ENCODE assay signal across 13 cellular contexts in the genomic region with DNA sequence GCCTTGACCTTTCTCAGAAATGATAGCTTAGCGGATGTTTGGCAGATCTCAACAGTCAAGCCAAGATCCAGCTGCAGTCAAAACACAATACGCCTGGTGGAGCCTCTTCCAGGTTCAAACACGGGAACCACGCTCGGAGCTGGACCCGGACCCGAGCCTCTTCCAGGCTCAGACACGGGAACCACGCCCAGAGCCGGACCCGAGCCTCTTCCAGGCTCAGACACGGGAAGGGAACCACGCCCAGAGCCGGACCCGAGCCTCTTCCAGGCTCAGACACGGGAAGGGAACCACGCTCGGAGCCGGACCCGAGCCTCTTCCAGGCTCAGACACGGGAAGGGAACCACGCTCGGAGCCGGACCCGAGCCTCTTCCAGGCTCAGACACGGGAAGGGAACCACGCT. TPM values are rescaled to one million over a fixed set of nuclear protein-coding genes. Genes with fewer than 3 reads are reported as not detected.
DNase-seq lines count a peak whose midpoint lies in the region; ATAC-seq, FAIRE-seq and TF ChIP-seq lines count a peak whose summit lies in the region.
"Not testable (repeated sequence)": the region's sequence is repeated elsewhere in the genome, so short reads cannot be mapped to it uniquely, and the experiment has no call there.
"Had no signal": no experiment of that assay in that cellular context is flagged by ENCODE, and none has a peak within 500 bp of the region (broad histone marks: within the 10 kb centered on the region; RNA-seq: fewer than 3 reads in every experiment).

No MANE protein-coding gene starts in this region.

- FAIRE-seq in K562 (lab: Jason Lieb, UNC); HepG2 (lab: Jason Lieb, UNC): not testable (repeated sequence)

- BruUV-seq in K562 (replicated peaks; lab: Mats Ljungman, UMichigan); HepG2 (replicated peaks; lab: Mats Ljungman, UMichigan): not testable (repeated sequence)

- DNase-seq in K562 (ENCODE audit: extremely low read depth in 1 of 4, low spot score in 3 of 4); endothelial cell (ENCODE audit: low spot score); HepG2 (ENCODE audit: low spot score): not testable (repeated sequence)
- peak; percentile 1 to 37 (median 28) for DNase-seq in right cardiac atrium

- H3K9me1 ChIP-seq in K562 (ENCODE audit: control insufficient read depth, insufficient read depth, low read length) = not testable (repeated sequence)

- H3K9ac ChIP-seq in K562 (ENCODE audit: insufficient read depth in 1 of 2, low read depth in 2 of 2, low read length in 2 of 2); HepG2 (ENCODE audit: insufficient read depth, low read depth, low read length): not testable (repeated sequence)

- not testable (repeated sequence) for H4K20me1 ChIP-seq in K562 (replicated peaks; ENCODE audit: control insufficient read depth, insufficient read depth, low read length); HepG2 (ENCODE audit: insufficient read depth, low read length)

- not testable (repeated sequence) for H3K9me3 Mint-ChIP-seq in endothelial cell (ENCODE audit: unreplicated experiment)

- not testable (repeated sequence) for H3K79me2 ChIP-seq in K562 (ENCODE audit: control insufficient read depth, insufficient read depth, low read length); HepG2 (ENCODE audit: insufficient read depth, low read length)

- not testable (repeated sequence) for H2AFZ ChIP-seq in K562 (ENCODE audit: low read depth, low read length); HepG2 (ENCODE audit: low read length)

- TF ChIP-seq RAD21 in K562 (CRISPR knock-in tag; conservative IDR thresholded peaks at IDR 0.05 in 1 of 2, IDR thresholded peaks at IDR 0.05 in 1 of 2); HepG2 (CRISPR knock-in tag; IDR thresholded peaks at IDR 0.05): not testable (repeated sequence)

- H3K4me3 Mint-ChIP-seq in endothelial cell (ENCODE audit: unreplicated experiment) = peak overlapping the region; percentile 27

- not testable (repeated sequence) for H3K27me3 Mint-ChIP-seq in endothelial cell (ENCODE audit: unreplicated experiment)

- H3K4me2 ChIP-seq in K562 (ENCODE audit: insufficient read depth, low read length); HepG2 (ENCODE audit: low read depth, low read length): not testable (repeated sequence)

- not testable (repeated sequence) for H3K4me1 Mint-ChIP-seq in endothelial cell (ENCODE audit: unreplicated experiment)

- TF ChIP-seq CTCF in K562 (IDR thresholded peaks at IDR 0.05 in 2 of 3, conservative IDR thresholded peaks at IDR 0.05 in 1 of 3; ENCODE audit: insufficient read depth in 2 of 3, low read depth in 1 of 3, low read length in 3 of 3); endothelial cell (IDR thresholded peaks at IDR 0.05; ENCODE audit: unreplicated experiment); HepG2 (CRISPR knock-in tag; IDR thresholded peaks at IDR 0.05): not testable (repeated sequence)

- in situ Hi-C loops in K562 (cut with MboI); HepG2 (cut with HindIII; ENCODE audit: extremely low pct_ligation_motif_present, low pct_unique_long_range_greater_than_20kb): not testable (repeated sequence)

- H3K4me1 ChIP-seq in K562 (replicated peaks in 1 of 2; ENCODE audit: control insufficient read depth in 2 of 2, insufficient read depth in 2 of 2, low read length in 2 of 2) = peaks cover 0 to 13% of the 10 kb centered on the region in 2 experiments; a peak in 2 of 5 replicates
- not testable (repeated sequence) for H3K4me1 ChIP-seq in right cardiac atrium (ENCODE audit: control insufficient read depth, insufficient read depth, low read length); HepG2 (ENCODE audit: insufficient read depth, low read length)

- H3K4me3 ChIP-seq in K562; right cardiac atrium (ENCODE audit: low read length); HepG2 (replicated peaks in 1 of 3; ENCODE audit: insufficient read depth in 1 of 3, low read depth in 2 of 3, low read length in 3 of 3): not testable (repeated sequence)

- not testable (repeated sequence) for H3K9me3 ChIP-seq in K562 (replicated peaks; ENCODE audit: control insufficient read depth, insufficient read depth, low read depth, low read length); right cardiac atrium (ENCODE audit: control insufficient read depth, low read length); HepG2 (ENCODE audit: low read length)

- not testable (repeated sequence) for H3K27ac ChIP-seq in K562 (ENCODE audit: extremely low read depth, low read depth, low read length); right cardiac atrium (ENCODE audit: low read length); HepG2 (ENCODE audit: extremely low read length, insufficient read depth, low read length)

- H3K36me3 ChIP-seq in K562 (ENCODE audit: control insufficient read depth, insufficient read depth, low read length) (peaks cover 89% of the 10 kb centered on the region; the same call in 2 of the 3 replicates), HepG2 (replicated peaks in 1 of 2; ENCODE audit: control insufficient read depth in 1 of 2, insufficient read depth in 2 of 2, low read length in 2 of 2) (peaks cover 16 to 59% of the 10 kb centered on the region in 2 experiments)

- TF ChIP-seq EP300 in K562 (IDR thresholded peaks at IDR 0.05; ENCODE audit: low read length); HepG2 (IDR thresholded peaks at IDR 0.05; ENCODE audit: low read depth in 2 of 2, low read length in 2 of 2); HepG2 (CRISPR knock-in tag; IDR thresholded peaks at IDR 0.05; ENCODE audit: borderline replicate concordance): not testable (repeated sequence)

- POLR2A ChIA-PET in K562 (lab: Yijun Ruan, JAX); HepG2 (lab: Yijun Ruan, JAX): not testable (repeated sequence)

- ATAC-seq in K562, right cardiac atrium, HepG2: not testable (repeated sequence)

- H3K27me3 ChIP-seq in K562 (ENCODE audit: control insufficient read depth in 2 of 2, insufficient read depth in 2 of 2, low read length in 2 of 2); right cardiac atrium (ENCODE audit: control insufficient read depth, insufficient read depth); HepG2 (ENCODE audit: control insufficient read depth in 1 of 2, insufficient read depth in 2 of 2, low read length in 2 of 2): not testable (repeated sequence)

- H3K36me3 Mint-ChIP-seq in endothelial cell (ENCODE audit: low read depth, unreplicated experiment) = peaks cover 60% of the 10 kb centered on the region

- CTCF ChIA-PET in K562 (lab: Yijun Ruan, JAX; ENCODE audit: low intra/inter-chr PET ratio); HepG2 (lab: Yijun Ruan, JAX; ENCODE audit: low intra/inter-chr PET ratio, low total read pairs): not testable (repeated sequence)

- intact Hi-C loops in K562 (cut with micrococcal nuclease); right cardiac atrium (cut with DNase I); HepG2 (cut with micrococcal nuclease; ENCODE audit: unreplicated experiment): not testable (repeated sequence)

- WGBS in K562 (ENCODE audit: insufficient coverage, low coverage, missing lambda C conversion rate) = 96% methylated on average over 11 of the region's 27 CpGs
- 99% methylated on average over 20 of the region's 27 CpGs for WGBS in right cardiac atrium
- 100% methylated on average over 8 of the region's 27 CpGs for WGBS in HepG2 (ENCODE audit: low lambda C conversion rate)

- H3K27ac Mint-ChIP-seq in endothelial cell (ENCODE audit: unreplicated experiment) = not testable (repeated sequence)

- TF ChIP-seq POLR2A in K562 (conservative IDR thresholded peaks at IDR 0.05); HepG2 (IDR thresholded peaks at IDR 0.05; ENCODE audit: insufficient read depth in 1 of 2, low read depth in 2 of 2, low read length in 2 of 2): not testable (repeated sequence)

RNA-seq across cellular contexts. Expression of a gene that starts 20.6 kb away (rescaled TPM):
- total RNA-seq in K562 (2011; cell fraction: chromatin; rRNA removed; ENCODE audit: low replicate concordance) = 44.0 and 98.8 TPM in 2 replicates
- total RNA-seq in K562 (2011; cell fraction: nucleolus; rRNA removed) = 76.2 and 78.7 TPM in 2 replicates
- 43.0 and 46.3 TPM in 2 replicates for total RNA-seq in K562 (2011; cell fraction: nucleoplasm; rRNA removed)
- total RNA-seq in K562 (2014; rRNA removed) (73.5 and 105 TPM in 2 replicates), K562 (2014; rRNA removed; fragmentation: Illumina TruSeq; extraction: Trizol) (18.7 and 24.6 TPM in 2 replicates), K562 (2015; rRNA removed; fragmentation: Illumina TruSeq; extraction: Trizol) (41.8 and 49.7 TPM in 2 replicates), K562 (2021) (72.0 and 75.5 TPM in 2 replicates), endothelial cell (ENCODE audit: unreplicated experiment) (92.2 TPM), right cardiac atrium (100 to 1,000 TPM; 297 to 325 (median 309) TPM), HepG2 (2016; rRNA removed; fragmentation: Illumina TruSeq; extraction: Trizol) (81.5 and 191 TPM in 2 replicates)
- polyA plus RNA-seq in K562 (2011; rRNA removed) (43.6 and 45.0 TPM in 2 replicates), K562 (2014; fragmentation: Illumina TruSeq; extraction: Trizol) (33.1 and 55.4 TPM in 2 replicates), K562 (2014; fragmentation: Nextera tagmentation; extraction: Ambion mirVana) (1 to 10 TPM; 1.1 to 6.1 TPM), K562 (2014; rRNA removed) (57.7 and 69.9 TPM in 2 replicates), right cardiac atrium (207 TPM), HepG2 (2011; rRNA removed) (153 and 176 TPM in 2 replicates)
- 28.1 and 40.4 TPM in 2 replicates for polyA plus RNA-seq in K562 (2011; cell fraction: cytosol; rRNA removed)
- polyA plus RNA-seq in K562 (2011; cell fraction: nucleus; rRNA removed) = 33.7 and 47.1 TPM in 2 replicates
- 70.2 and 113 TPM in 2 replicates for polyA plus RNA-seq in K562 (2012)
- polyA minus RNA-seq in K562 (2011; rRNA and poly(A)+ RNA removed) = 23.0 and 26.5 TPM in 2 replicates
- polyA minus RNA-seq in K562 (2011; cell fraction: cytosol; rRNA and poly(A)+ RNA removed) = 19.7 and 31.3 TPM in 2 replicates
- polyA minus RNA-seq in K562 (2011; cell fraction: nucleus; rRNA and poly(A)+ RNA removed) = 17.9 and 19.5 TPM in 2 replicates
- total RNA-seq in HepG2 (2016; cell fraction: cytosol; rRNA removed; fragmentation: Illumina TruSeq; extraction: Trizol; ENCODE audit: low read depth) = 13.6 and 13.8 TPM in 2 replicates
- 74.4 and 198 TPM in 2 replicates for total RNA-seq in HepG2 (2016; cell fraction: insoluble cytoplasmic fraction; rRNA removed; fragmentation: Illumina TruSeq; extraction: Trizol)
- 21.2 and 25.2 TPM in 2 replicates for total RNA-seq in HepG2 (2016; cell fraction: membrane; rRNA removed; fragmentation: Illumina TruSeq; extraction: Trizol)
- total RNA-seq in HepG2 (2016; cell fraction: nucleus; rRNA removed; fragmentation: Illumina TruSeq; extraction: Trizol) = 143 and 170 TPM in 2 replicates
- polyA plus RNA-seq in HepG2 (2011; cell fraction: cytosol; rRNA removed) = 149 and 180 TPM in 2 replicates
- 95.3 and 103 TPM in 2 replicates for polyA plus RNA-seq in HepG2 (2011; cell fraction: nucleus; rRNA removed)
- 118 TPM in 2 replicates for polyA plus RNA-seq in HepG2 (2012)
- 23.9 and 25.8 TPM in 2 replicates for polyA plus RNA-seq in HepG2 (2016; cell fraction: cytosol; fragmentation: Illumina TruSeq; extraction: Trizol; ENCODE audit: low read depth)
- 64.4 and 77.4 TPM in 2 replicates for polyA plus RNA-seq in HepG2 (2016; cell fraction: insoluble cytoplasmic fraction; fragmentation: Illumina TruSeq; extraction: Trizol; ENCODE audit: low read depth)
- polyA plus RNA-seq in HepG2 (2016; cell fraction: membrane; fragmentation: Illumina TruSeq; extraction: Trizol; ENCODE audit: low read depth) = 25.2 and 31.6 TPM in 2 replicates
- polyA plus RNA-seq in HepG2 (2016; cell fraction: nucleus; fragmentation: Illumina TruSeq; extraction: Trizol; ENCODE audit: insufficient read depth, low read depth) = 270 and 284 TPM in 2 replicates
- polyA minus RNA-seq in HepG2 (2011; rRNA and poly(A)+ RNA removed; ENCODE audit: low replicate concordance) = 32.2 and 52.3 TPM in 2 replicates
- polyA minus RNA-seq in HepG2 (2011; cell fraction: cytosol; rRNA and poly(A)+ RNA removed) = 53.1 and 54.6 TPM in 2 replicates
- 24.3 and 25.0 TPM in 2 replicates for polyA minus RNA-seq in HepG2 (2011; cell fraction: nucleus; rRNA and poly(A)+ RNA removed)

RNA-seq across cellular contexts. Expression of a gene that starts 48.5 kb away (rescaled TPM):
- total RNA-seq in K562 (2011; cell fraction: chromatin; rRNA removed; ENCODE audit: low replicate concordance) = not detected in 2 replicates
- not detected in 2 replicates for total RNA-seq in K562 (2011; cell fraction: nucleolus; rRNA removed)
- not detected in 2 replicates for total RNA-seq in K562 (2011; cell fraction: nucleoplasm; rRNA removed)
- total RNA-seq in K562 (2014; rRNA removed) (not detected in 2 replicates), K562 (2014; rRNA removed; fragmentation: Illumina TruSeq; extraction: Trizol) (not detected in 2 replicates), K562 (2015; rRNA removed; fragmentation: Illumina TruSeq; extraction: Trizol) (not detected in 2 replicates), K562 (2021) (not detected in 2 replicates), endothelial cell (ENCODE audit: unreplicated experiment) (0.69 TPM), right cardiac atrium (10 to 100 TPM; 28.9 to 40.0 (median 34.5) TPM), HepG2 (2016; rRNA removed; fragmentation: Illumina TruSeq; extraction: Trizol) (0.07 TPM in 1 of 2 replicates, not detected in the other)
- polyA plus RNA-seq in K562 (2011; rRNA removed) (not detected in 2 replicates), K562 (2014; fragmentation: Illumina TruSeq; extraction: Trizol) (not detected in 2 replicates), K562 (2014; fragmentation: Nextera tagmentation; extraction: Ambion mirVana) (not detected), K562 (2014; rRNA removed) (not detected in 2 replicates), right cardiac atrium (36.3 TPM), HepG2 (2011; rRNA removed) (0.03 and 0.05 TPM in 2 replicates)
- polyA plus RNA-seq in K562 (2011; cell fraction: cytosol; rRNA removed) = not detected in 2 replicates
- polyA plus RNA-seq in K562 (2011; cell fraction: nucleus; rRNA removed) = not detected in 2 replicates
- polyA plus RNA-seq in K562 (2012) = not detected in 2 replicates
- not detected in 2 replicates for polyA minus RNA-seq in K562 (2011; rRNA and poly(A)+ RNA removed)
- polyA minus RNA-seq in K562 (2011; cell fraction: cytosol; rRNA and poly(A)+ RNA removed) = not detected in 2 replicates
- polyA minus RNA-seq in K562 (2011; cell fraction: nucleus; rRNA and poly(A)+ RNA removed) = not detected in 2 replicates
- total RNA-seq in HepG2 (2016; cell fraction: cytosol; rRNA removed; fragmentation: Illumina TruSeq; extraction: Trizol; ENCODE audit: low read depth) = not detected in 2 replicates
- total RNA-seq in HepG2 (2016; cell fraction: insoluble cytoplasmic fraction; rRNA removed; fragmentation: Illumina TruSeq; extraction: Trizol) = 0.04 TPM in 1 of 2 replicates, not detected in the other
- 0.06 TPM in 1 of 2 replicates, not detected in the other for total RNA-seq in HepG2 (2016; cell fraction: membrane; rRNA removed; fragmentation: Illumina TruSeq; extraction: Trizol)
- total RNA-seq in HepG2 (2016; cell fraction: nucleus; rRNA removed; fragmentation: Illumina TruSeq; extraction: Trizol) = not detected in 2 replicates
- 0.05 and 0.08 TPM in 2 replicates for polyA plus RNA-seq in HepG2 (2011; cell fraction: cytosol; rRNA removed)
- 0.26 and 0.32 TPM in 2 replicates for polyA plus RNA-seq in HepG2 (2011; cell fraction: nucleus; rRNA removed)
- polyA plus RNA-seq in HepG2 (2012) = not detected in 2 replicates
- polyA plus RNA-seq in HepG2 (2016; cell fraction: cytosol; fragmentation: Illumina TruSeq; extraction: Trizol; ENCODE audit: low read depth) = not detected in 2 replicates
- 0.19 TPM in 1 of 2 replicates, not detected in the other for polyA plus RNA-seq in HepG2 (2016; cell fraction: insoluble cytoplasmic fraction; fragmentation: Illumina TruSeq; extraction: Trizol; ENCODE audit: low read depth)
- polyA plus RNA-seq in HepG2 (2016; cell fraction: membrane; fragmentation: Illumina TruSeq; extraction: Trizol; ENCODE audit: low read depth) = not detected in 2 replicates
- not detected in 2 replicates for polyA plus RNA-seq in HepG2 (2016; cell fraction: nucleus; fragmentation: Illumina TruSeq; extraction: Trizol; ENCODE audit: insufficient read depth, low read depth)
- polyA minus RNA-seq in HepG2 (2011; rRNA and poly(A)+ RNA removed; ENCODE audit: low replicate concordance) = 0.38 TPM in 1 of 2 replicates, not detected in the other
- not detected in 2 replicates for polyA minus RNA-seq in HepG2 (2011; cell fraction: cytosol; rRNA and poly(A)+ RNA removed)
- polyA minus RNA-seq in HepG2 (2011; cell fraction: nucleus; rRNA and poly(A)+ RNA removed) = not detected in 2 replicates
- total RNA-seq: A673; CD4-positive, alpha-beta memory T cell; CD4-positive, alpha-beta T cell; CD4-positive, CD25-positive, alpha-beta regulatory T cell; CD8-positive, alpha-beta memory T cell; CD8-positive, alpha-beta T cell had no signal
- polyA plus RNA-seq: AG04450; BJ; CD14-positive monocyte; CD8-positive, alpha-beta memory T cell had no signal

Comparison
In these comparisons a context has a peak if more than half of its experiments do, and no peak if none do; other contexts are left out.
1. RNA of a gene that starts 48.5 kb away (total RNA-seq): 28.9 to 40.0 TPM in right cardiac atrium; 0.69 TPM in endothelial cell (single experiment), 0.04 to 0.07 TPM in HepG2 and not detected in K562; every median in the first group is over 10 times any median in the second.